ENCODE assay signal across 8 cellular contexts in the genomic region with DNA sequence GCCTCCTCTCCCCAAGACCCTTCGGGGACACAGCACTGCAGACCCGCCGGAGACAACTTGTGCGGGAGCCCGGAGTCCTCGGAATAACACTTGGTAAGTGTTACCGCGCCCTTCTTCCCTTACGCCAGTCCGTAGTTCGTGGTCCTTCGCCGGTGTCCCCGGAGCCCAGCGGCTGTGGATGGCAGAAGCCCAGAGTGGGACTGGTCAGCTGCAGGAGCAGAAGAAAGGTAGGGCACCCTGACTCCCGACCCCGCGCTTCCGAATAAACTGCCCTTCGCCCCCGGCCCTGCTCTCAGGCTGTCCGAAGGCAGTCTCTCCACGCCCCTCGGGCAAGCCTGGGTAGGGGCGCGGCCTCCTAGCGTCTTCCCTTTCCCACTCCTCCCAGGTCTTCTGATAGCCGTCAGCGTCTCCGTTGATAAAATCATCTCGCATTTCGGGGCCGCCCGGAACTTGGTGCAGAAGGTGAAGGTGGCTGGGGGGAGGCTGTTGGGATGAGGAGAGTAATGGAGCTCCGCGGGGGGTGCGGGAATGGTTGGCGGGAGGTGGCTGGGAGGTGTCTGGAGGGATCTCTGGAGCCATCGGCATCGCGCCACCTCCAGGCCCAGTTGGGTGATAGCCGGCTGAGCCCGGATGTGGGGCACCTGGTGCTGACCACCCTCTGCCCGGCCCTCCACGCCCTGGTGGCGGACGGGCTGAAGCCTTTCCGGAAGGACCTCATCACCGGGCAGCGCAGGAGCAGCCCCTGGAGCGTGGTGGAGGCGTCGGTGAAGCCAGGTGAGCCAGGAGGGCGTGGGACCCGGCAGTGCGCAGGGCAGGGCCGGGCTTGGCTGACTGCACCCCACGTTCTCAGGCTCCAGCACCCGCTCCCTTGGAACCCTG. TPM values are rescaled to one million over a fixed set of nuclear protein-coding genes. Genes with fewer than 3 reads are reported as not detected.
DNase-seq lines count a peak whose midpoint lies in the region; ATAC-seq, FAIRE-seq and TF ChIP-seq lines count a peak whose summit lies in the region.

No MANE protein-coding gene starts in this region.

- H3K27ac ChIP-seq in cardiac muscle cell = no peak overlapping the region
- peak overlapping the region; percentile 58 to 96 for H3K27ac ChIP-seq in ovary

- no peak for TF ChIP-seq POLR2A in ovary (IDR thresholded peaks at IDR 0.05)

- peak overlapping the region; percentile 91 for H3K4me3 Mint-ChIP-seq in activated naive CD4-positive, alpha-beta T cell treated with anti-CD3 and anti-CD28 coated beads, Interleukin-2, amount 50 U/mL, for 24 hours

- no peaks in the 10 kb centered on the region for H3K27me3 Mint-ChIP-seq in activated naive CD4-positive, alpha-beta T cell treated with anti-CD3 and anti-CD28 coated beads, Interleukin-2, amount 50 U/mL, for 24 hours

- H3K36me3 Mint-ChIP-seq in activated naive CD4-positive, alpha-beta T cell treated with anti-CD3 and anti-CD28 coated beads, Interleukin-2, amount 50 U/mL, for 24 hours = no peaks in the 10 kb centered on the region

- no peak for FAIRE-seq in GM19239 (lab: Jason Lieb, UNC)

- H3K9me3 ChIP-seq in cardiac muscle cell (ENCODE audit: low read depth) (no peaks in the 10 kb centered on the region), ovary (no peaks in the 10 kb centered on the region)

- no peak for TF ChIP-seq EP300 in ovary (IDR thresholded peaks at IDR 0.05)

- H3K36me3 ChIP-seq in BJ (ENCODE audit: control insufficient read depth, insufficient read depth, low read length) (peaks cover 3% of the 10 kb centered on the region), cardiac muscle cell (peaks cover 3% of the 10 kb centered on the region), ovary (no peaks in the 10 kb centered on the region)

- H3K27ac Mint-ChIP-seq in activated naive CD4-positive, alpha-beta T cell treated with anti-CD3 and anti-CD28 coated beads, Interleukin-2, amount 50 U/mL, for 24 hours = no peak overlapping the region

- no peak for ATAC-seq in HG02870 (IDR thresholded peaks at IDR 0.05; ENCODE audit: unreplicated experiment)

- DNase-seq in BJ (ENCODE audit: low read depth) (no peak), GM19239 (ENCODE audit: insufficient read length, low spot score) (peak; percentile 23), NCI-H2196 (lab: John Stamatoyannopoulos, UW; ENCODE audit: unreplicated experiment) (peak; percentile 73), cardiac muscle cell (ENCODE audit: low read depth in 1 of 2, low spot score in 1 of 2) (peak; percentile 44 to 67), ovary (peak; percentile 57 to 78 (median 68)), NCI-H128 (lab: John Stamatoyannopoulos, UW; ENCODE audit: unreplicated experiment) (no peak)

- H3K27me3 ChIP-seq in BJ (ENCODE audit: control insufficient read depth, insufficient read depth, low read length) (no peaks in the 10 kb centered on the region), cardiac muscle cell (no peaks in the 10 kb centered on the region), ovary (no peaks in the 10 kb centered on the region)

- intact Hi-C loops in ovary (cut with DNase I) = loop anchor here (5.0 to 10.0 kb wide), 6 partner anchors 48 to 150 kb away; a partner anchor contains a TSS

- peak overlapping the region; percentile 66 for H3K4me3 ChIP-seq in BJ (ENCODE audit: low read depth, low read length)
- peak overlapping the region; percentile 61 for H3K4me3 ChIP-seq in cardiac muscle cell
- peak overlapping the region; percentile 74 for H3K4me3 ChIP-seq in ovary

- peaks cover 29% of the 10 kb centered on the region for H3K4me1 Mint-ChIP-seq in activated naive CD4-positive, alpha-beta T cell treated with anti-CD3 and anti-CD28 coated beads, Interleukin-2, amount 50 U/mL, for 24 hours

- CTCF ChIA-PET in BJ (lab: Yijun Ruan, JAX) = interaction anchor here (0.9 to 4.3 kb wide), 13 partner anchors 10 to 270 kb away, joined by 3 to 54 read pairs (median 7); no protein-coding TSS in a partner anchor

- POLR2A ChIA-PET in BJ (lab: Charles Lee) = no interaction called here

- H3K4me1 ChIP-seq in cardiac muscle cell (ENCODE audit: low read depth) (peaks cover 8% of the 10 kb centered on the region), ovary (ENCODE audit: insufficient read depth) (peaks cover 7% of the 10 kb centered on the region)

- TF ChIP-seq CTCF in BJ (IDR thresholded peaks at IDR 0.05; ENCODE audit: insufficient read depth, low read depth, low read length) (peak; percentile 65), cardiac muscle cell (IDR thresholded peaks at IDR 0.05; ENCODE audit: low read depth, low read length) (peak; percentile 42), ovary (IDR thresholded peaks at IDR 0.05) (peak in 2 of 3 donors; percentile 16 to 39)

- WGBS in ovary, 3 donors = 4 to 7% (median 6%) methylated on average over 53 to 59 of the region's 59 CpGs

- no peaks in the 10 kb centered on the region for H3K9me3 Mint-ChIP-seq in activated naive CD4-positive, alpha-beta T cell treated with anti-CD3 and anti-CD28 coated beads, Interleukin-2, amount 50 U/mL, for 24 hours

RNA-seq across cellular contexts. Expression of a gene that starts 4.3 kb away (rescaled TPM):
- polyA plus RNA-seq in BJ (2011; rRNA removed) = 23.2 and 34.1 TPM in 2 replicates
- 13.4 and 17.1 TPM in 2 replicates for polyA minus RNA-seq in BJ (2011; rRNA and poly(A)+ RNA removed)
- 25.9 and 35.6 TPM in 2 replicates for total RNA-seq in cardiac muscle cell
- polyA plus RNA-seq in cardiac muscle cell = 26.7 and 44.4 TPM in 2 replicates
- 10 to 100 TPM; 13.5 to 55.6 (median 29.9) TPM for total RNA-seq in ovary
- polyA plus RNA-seq in ovary = 10 to 100 TPM; 20.0 to 24.9 TPM

RNA-seq across cellular contexts. Expression of a gene that starts 16.3 kb away (rescaled TPM):
- polyA plus RNA-seq in BJ (2011; rRNA removed) = 126 and 131 TPM in 2 replicates
- 34.5 and 53.5 TPM in 2 replicates for polyA minus RNA-seq in BJ (2011; rRNA and poly(A)+ RNA removed)
- total RNA-seq in cardiac muscle cell = 167 and 310 TPM in 2 replicates
- 269 and 565 TPM in 2 replicates for polyA plus RNA-seq in cardiac muscle cell
- total RNA-seq in ovary = 100 to 1,000 TPM in 2 of 7 donors, 10 to 100 TPM in 5; 50.7 to 177 (median 74.9) TPM
- polyA plus RNA-seq in ovary = 100 to 1,000 TPM in 1 of 2 donors, 10 to 100 TPM in 1; 80.8 to 423 TPM

RNA-seq across cellular contexts. Expression of a gene that starts 23.7 kb away (rescaled TPM):
- 0.02 TPM in 2 replicates for polyA plus RNA-seq in BJ (2011; rRNA removed)
- 0.05 TPM in 1 of 2 replicates, not detected in the other for polyA minus RNA-seq in BJ (2011; rRNA and poly(A)+ RNA removed)
- total RNA-seq in cardiac muscle cell = 0.06 TPM in 1 of 2 replicates, not detected in the other
- not detected in 2 replicates for polyA plus RNA-seq in cardiac muscle cell
- under 1 TPM in 1 of 7 donors, not detected in 6; 0.41 TPM for total RNA-seq in ovary
- not detected for polyA plus RNA-seq in ovary

RNA-seq across cellular contexts. Expression of a gene that starts 47.7 kb away (rescaled TPM):
- polyA plus RNA-seq in BJ (2011; rRNA removed) (1.8 and 4.0 TPM in 2 replicates), cardiac muscle cell (3.7 and 12.9 TPM in 2 replicates), ovary (1 to 10 TPM; 2.5 to 2.9 TPM)
- 2.4 and 3.4 TPM in 2 replicates for polyA minus RNA-seq in BJ (2011; rRNA and poly(A)+ RNA removed)
- total RNA-seq in cardiac muscle cell (1.7 and 3.5 TPM in 2 replicates), ovary (1 to 10 TPM in 6 of 7 donors, under 1 TPM in 1; 0.69 to 7.1 (median 4.4) TPM)

RNA-seq across cellular contexts. Expression of a gene that starts 51.7 kb away (rescaled TPM):
- polyA plus RNA-seq in BJ (2011; rRNA removed) (46.1 and 57.4 TPM in 2 replicates), cardiac muscle cell (45.1 and 68.5 TPM in 2 replicates), ovary (10 to 100 TPM; 46.4 to 51.3 TPM)
- polyA minus RNA-seq in BJ (2011; rRNA and poly(A)+ RNA removed) = 38.6 and 41.2 TPM in 2 replicates
- total RNA-seq in cardiac muscle cell (57.3 and 65.3 TPM in 2 replicates), ovary (10 to 100 TPM; 37.9 to 60.9 (median 50.1) TPM)

Comparison
In these comparisons a context has a peak if more than half of its experiments do, and no peak if none do; other contexts are left out.
1. DNase-seq: peak in GM19239 (single experiment), NCI-H2196 (single experiment), cardiac muscle cell (2 of 2) and ovary (5 of 5); none in BJ (single experiment) and NCI-H128 (single experiment).
2. Peak in every context shown above with its lines, with median percentiles within 50 percentile points of each other: H3K4me3 ChIP-seq and CTCF ChIP-seq.